In genomic region chr6:143843689-143844405, GRCh38 we compare ENCODE assay signal across 8 cellular contexts. TPM values are rescaled to one million over a fixed set of nuclear protein-coding genes. Genes with fewer than 3 reads are reported as not detected.
DNase-seq lines count a peak whose midpoint lies in the region; TF ChIP-seq lines count a peak whose summit lies in the region.

No MANE protein-coding gene starts in this region.

- H3K9ac ChIP-seq in neural cell (ENCODE audit: low read length), result peak overlapping the region; percentile 88

- H3K36me3 Mint-ChIP-seq in endothelial cell (ENCODE audit: low read depth, unreplicated experiment), result peaks cover 26% of the 10 kb centered on the region

- peaks cover 10% of the 10 kb centered on the region for H3K27me3 Mint-ChIP-seq in endothelial cell (ENCODE audit: unreplicated experiment)

- H3K4me3 Mint-ChIP-seq in endothelial cell (ENCODE audit: unreplicated experiment), result peak overlapping the region; percentile 96

- H3F3A ChIP-seq in neural cell (ENCODE audit: insufficient read depth, low read length, poor library complexity, severe bottlenecking), result no peaks in the 10 kb centered on the region

- peaks cover 15% of the 10 kb centered on the region for H3K4me1 Mint-ChIP-seq in endothelial cell (ENCODE audit: unreplicated experiment)

- peak overlapping the region; percentile 99 for H3K4me2 ChIP-seq in neural cell (ENCODE audit: low read length)

- H3K9me2 ChIP-seq in neural cell (ENCODE audit: insufficient read depth, low read length), result no peaks in the 10 kb centered on the region

- no peaks in the 10 kb centered on the region for H4K20me1 ChIP-seq in neural cell (ENCODE audit: insufficient read depth)

- H3K27me3 ChIP-seq in neural cell (ENCODE audit: insufficient read depth, low read depth, low read length), result no peaks in the 10 kb centered on the region

- no peaks in the 10 kb centered on the region for H3K9me3 ChIP-seq in neural cell (ENCODE audit: low read length)

- peak overlapping the region; percentile 98 for H3K27ac Mint-ChIP-seq in endothelial cell (ENCODE audit: unreplicated experiment)

- peak overlapping the region; percentile 95 for H3K27ac ChIP-seq in neural cell (ENCODE audit: low read length)

- H3K79me2 ChIP-seq in neural cell (replicated peaks; ENCODE audit: insufficient read depth, low read length), result peaks cover 22% of the 10 kb centered on the region

- H3K9me3 Mint-ChIP-seq in endothelial cell (ENCODE audit: unreplicated experiment), result no peaks in the 10 kb centered on the region

- H2AFZ ChIP-seq in neural cell (ENCODE audit: low read depth, low read length), result peak overlapping the region; percentile 87

- H3K36me3 ChIP-seq in neural cell (ENCODE audit: insufficient read depth, low read length), result peaks cover 15% of the 10 kb centered on the region

- TF ChIP-seq RAD21 in neural cell (conservative IDR thresholded peaks at IDR 0.05), result no peak

- no peak for TF ChIP-seq EP300 in neural cell (conservative IDR thresholded peaks at IDR 0.05; ENCODE audit: poor library complexity, severe bottlenecking)

- peak; percentile 66 for DNase-seq in DMS 273 (lab: John Stamatoyannopoulos, UW; ENCODE audit: unreplicated experiment)
- DNase-seq in DMS 273 treated with DMSO at 0.1 percent for 48 hours (lab: John Stamatoyannopoulos, UW), result no peak
- no peak for DNase-seq in HFF-Myc (ENCODE audit: extremely low read depth, low read depth)
- DNase-seq in RPMI8226, result peak; percentile 28
- no peak for DNase-seq in endothelial cell (ENCODE audit: low spot score)
- no peak for DNase-seq in islet precursor cell
- DNase-seq in glomerular visceral epithelial cell (ENCODE audit: extremely low spot score), result no peak

- TF ChIP-seq CTCF in HFF-Myc (IDR thresholded peaks at IDR 0.05; ENCODE audit: low read depth, low read length, missing control alignments) (no peak), endothelial cell (IDR thresholded peaks at IDR 0.05; ENCODE audit: unreplicated experiment) (no peak), neural cell (IDR thresholded peaks at IDR 0.05; ENCODE audit: poor library complexity, severe bottlenecking) (no peak)

- H3K4me3 ChIP-seq in HFF-Myc (replicated peaks; ENCODE audit: low read depth, low read length), result peak overlapping the region; percentile 96
- H3K4me3 ChIP-seq in neural cell (ENCODE audit: low read length), result peak overlapping the region; percentile 91

TF ChIP-seq in neural cell, 6 proteins besides CTCF, POLR2A, EP300 and RAD21:
- no peak for TF ChIP-seq REST (IDR thresholded peaks at IDR 0.05; ENCODE audit: borderline replicate concordance)
- no peak for TF ChIP-seq SMC3 (conservative IDR thresholded peaks at IDR 0.05; ENCODE audit: poor library complexity)
- TF ChIP-seq MXI1 (conservative IDR thresholded peaks at IDR 0.05; ENCODE audit: poor library complexity, severe bottlenecking), result no peak
- no peak for TF ChIP-seq TAF1 (IDR thresholded peaks at IDR 0.05; ENCODE audit: low read depth)
- no peak for TF ChIP-seq POLR2AphosphoS5 (IDR thresholded peaks at IDR 0.05)
- no peak for TF ChIP-seq EZH2 (IDR thresholded peaks at IDR 0.05; ENCODE audit: borderline replicate concordance, insufficient read depth, low read length, poor library complexity, severe bottlenecking)

RNA-seq across cellular contexts. Expression of gene LTV1, which starts 0.7 kb away (rescaled TPM):
- total RNA-seq in endothelial cell (ENCODE audit: unreplicated experiment), result 20.7 TPM
- 25.4 and 35.5 TPM in 2 replicates for polyA plus RNA-seq in neural cell
- 19.7 and 24.8 TPM in 2 replicates for polyA minus RNA-seq in neural cell

RNA-seq across cellular contexts. Expression of gene ZC2HC1B, which starts 20.4 kb away (rescaled TPM):
- total RNA-seq in endothelial cell (ENCODE audit: unreplicated experiment), result 0.28 TPM
- polyA plus RNA-seq in neural cell, result 0.34 TPM in 1 of 2 replicates, not detected in the other
- not detected in 2 replicates for polyA minus RNA-seq in neural cell

Comparison
In these comparisons a context has a peak if more than half of its experiments do, and no peak if none do; other contexts are left out.
1. DNase-seq: peak in DMS 273 (single experiment) and RPMI8226 (single experiment); none in DMS 273 treated with DMSO at 0.1 percent for 48 hours (single experiment), HFF-Myc (single experiment), endothelial cell (single experiment), islet precursor cell (single experiment) and glomerular visceral epithelial cell (single experiment).